In genomic region chr5:122078116-122078865, GRCh38 we compare ENCODE assay signal across 8 cellular contexts. TPM values are rescaled to one million over a fixed set of nuclear protein-coding genes. Genes with fewer than 3 reads are reported as not detected.
DNase-seq lines count a peak whose midpoint lies in the region; ATAC-seq and TF ChIP-seq lines count a peak whose summit lies in the region.

A gene with protein sequence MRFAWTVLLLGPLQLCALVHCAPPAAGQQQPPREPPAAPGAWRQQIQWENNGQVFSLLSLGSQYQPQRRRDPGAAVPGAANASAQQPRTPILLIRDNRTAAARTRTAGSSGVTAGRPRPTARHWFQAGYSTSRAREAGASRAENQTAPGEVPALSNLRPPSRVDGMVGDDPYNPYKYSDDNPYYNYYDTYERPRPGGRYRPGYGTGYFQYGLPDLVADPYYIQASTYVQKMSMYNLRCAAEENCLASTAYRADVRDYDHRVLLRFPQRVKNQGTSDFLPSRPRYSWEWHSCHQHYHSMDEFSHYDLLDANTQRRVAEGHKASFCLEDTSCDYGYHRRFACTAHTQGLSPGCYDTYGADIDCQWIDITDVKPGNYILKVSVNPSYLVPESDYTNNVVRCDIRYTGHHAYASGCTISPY (minus strand): TSS chr5:122078259. CDS start chr5:122077985, 274 bp downstream.

- intact Hi-C loops in esophagus muscularis mucosa (cut with DNase I) = loop anchor here (5.0 kb wide), 1 partner anchor 116 kb away; the partner anchor contains the start of gene SRFBP1

- peak within 1 kb of the TSS; percentile 98 for H3K4me3 Mint-ChIP-seq in HFFc6

- H3K4me1 Mint-ChIP-seq in HFFc6 (ENCODE audit: low read depth) = peaks cover 72% of the 10 kb centered on the region

- TF ChIP-seq POLR2A in esophagus muscularis mucosa (IDR thresholded peaks at IDR 0.05; ENCODE audit: low read depth) = no peak

- no peaks in the 10 kb centered on the region for H3K27me3 ChIP-seq in esophagus muscularis mucosa
- H3K27me3 ChIP-seq in muscle layer of duodenum (ENCODE audit: low read depth, low read length) = no peaks in the 10 kb centered on the region

- TF ChIP-seq CTCF in HFFc6 (IDR thresholded peaks at IDR 0.05) = no peak
- no peak for TF ChIP-seq CTCF in esophagus muscularis mucosa (IDR thresholded peaks at IDR 0.05)

- no peaks in the 10 kb centered on the region for H3K36me3 ChIP-seq in esophagus muscularis mucosa
- peaks cover 0 to 13% of the 10 kb centered on the region in 2 donors for H3K36me3 ChIP-seq in muscle layer of duodenum (ENCODE audit: control insufficient read depth in 1 of 2, insufficient read depth in 2 of 2, low read length in 2 of 2)

- peak within 1 kb of the TSS; percentile 98 for H3K27ac Mint-ChIP-seq in HFFc6

- DNase-seq in COR-L47 (lab: John Stamatoyannopoulos, UW) (peak; percentile 39), HFFc6 (peak; percentile 97), T1000 (lab: John Stamatoyannopoulos, UW) (peak; percentile 56), esophagus muscularis mucosa (ENCODE audit: extremely low spot score) (peak; percentile 93), NCI-H1417 treated with DMSO at 0.1 percent for 48 hours (lab: John Stamatoyannopoulos, UW) (no peak)
- no peak for DNase-seq in activated CD8-positive, alpha-beta memory T cell treated with anti-CD3 and anti-CD28 coated beads for 24 hours

- peaks cover 4% of the 10 kb centered on the region for H3K27me3 Mint-ChIP-seq in HFFc6 (ENCODE audit: insufficient read depth)

- 3% methylated on average over 20 of the region's 33 CpGs for WGBS in esophagus muscularis mucosa

- peaks cover 39% of the 10 kb centered on the region for H3K36me3 Mint-ChIP-seq in HFFc6 (ENCODE audit: low read depth)

- H3K4me3 ChIP-seq in esophagus muscularis mucosa (peak within 1 kb of the TSS; percentile 64 to 77 (median 66)), muscle layer of duodenum (ENCODE audit: low read depth in 1 of 2, low read length in 2 of 2) (peak within 1 kb of the TSS; percentile 71 to 84)

- H3K9me3 Mint-ChIP-seq in HFFc6 = no peaks in the 10 kb centered on the region

- H3K4me1 ChIP-seq in esophagus muscularis mucosa = peaks cover 14 to 33% (median 27%) of the 10 kb centered on the region in 4 donors
- peaks cover 0 to 7% of the 10 kb centered on the region in 2 donors for H3K4me1 ChIP-seq in muscle layer of duodenum (ENCODE audit: control insufficient read depth in 1 of 2, insufficient read depth in 2 of 2, low read length in 2 of 2)

- H3K27ac ChIP-seq in esophagus muscularis mucosa (replicated peaks in 1 of 4) (peak within 1 kb of the TSS; percentile 64 to 87 (median 72)), muscle layer of duodenum (ENCODE audit: low read length) (no peak within 1 kb of the TSS)

- ATAC-seq in HG03521 (IDR thresholded peaks at IDR 0.05; ENCODE audit: unreplicated experiment) = no peak

- no peak for TF ChIP-seq EP300 in esophagus muscularis mucosa (IDR thresholded peaks at IDR 0.05)

- no peaks in the 10 kb centered on the region for H3K9me3 ChIP-seq in esophagus muscularis mucosa
- no peaks in the 10 kb centered on the region for H3K9me3 ChIP-seq in muscle layer of duodenum (ENCODE audit: control insufficient read depth in 1 of 2, low read length in 2 of 2)

RNA-seq across cellular contexts. Expression of the gene that starts here (rescaled TPM):
- 1,000 to 10,000 TPM in 3 of 6 experiments, 100 to 1,000 TPM in 3; 890 to 1,151 (median 989) TPM for total RNA-seq in HFFc6 (2021; fragmentation: NEBNext Ultra II Directional; extraction: Animal tissue kit (Norgen Biotek cat#: 25700))
- total RNA-seq in esophagus muscularis mucosa = 10 to 100 TPM in 2 of 4 donors, 1 to 10 TPM in 2; 6.6 to 15.2 (median 12.2) TPM

Comparison
In these comparisons a context has a peak if more than half of its experiments do, and no peak if none do; other contexts are left out.
1. RNA of the gene that starts here (total RNA-seq): 890 to 1,151 TPM in HFFc6; 6.6 to 15.2 TPM in esophagus muscularis mucosa; every median in the first group is over 10 times any median in the second.
2. DNase-seq: peak in COR-L47 (single experiment), HFFc6 (single experiment), T1000 (single experiment) and esophagus muscularis mucosa (single experiment); none in NCI-H1417 treated with DMSO at 0.1 percent for 48 hours (single experiment) and activated CD8-positive, alpha-beta memory T cell treated with anti-CD3 and anti-CD28 coated beads for 24 hours (single experiment).